In the genomic region with DNA sequence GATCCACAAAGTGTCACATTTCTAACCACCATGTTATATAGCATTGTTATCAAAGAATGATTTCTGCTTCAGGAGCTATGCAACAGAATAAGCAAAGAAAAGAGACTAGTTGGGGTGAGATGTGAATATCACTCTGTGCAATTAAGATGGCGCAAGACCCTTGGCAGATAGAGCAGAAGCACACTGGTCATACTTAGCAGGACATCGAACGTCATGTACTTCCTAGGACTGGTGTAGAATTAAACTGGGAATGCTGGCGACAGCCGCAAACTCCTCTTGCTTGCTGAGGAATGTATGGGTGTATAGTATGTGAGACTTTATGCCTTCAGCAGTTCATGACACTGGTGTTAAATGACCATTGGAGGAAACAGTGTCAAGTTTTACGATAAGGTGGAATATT, we compare ENCODE assay signal across 2 cellular contexts.
TF ChIP-seq lines count a peak whose summit lies in the region.

No MANE protein-coding gene starts in this region.

TF ChIP-seq in IMR-90, 13 proteins besides CTCF, POLR2A, EP300 and RAD21:
- no peak for TF ChIP-seq NFE2L2 (IDR thresholded peaks at IDR 0.05; ENCODE audit: low read depth, low read length)

TF ChIP-seq in H1, 55 proteins besides CTCF, POLR2A, EP300 and RAD21:
- no peak for TF ChIP-seq TCF12 (IDR thresholded peaks at IDR 0.05; ENCODE audit: low read depth, low read length)
- TF ChIP-seq, protein P1, sequence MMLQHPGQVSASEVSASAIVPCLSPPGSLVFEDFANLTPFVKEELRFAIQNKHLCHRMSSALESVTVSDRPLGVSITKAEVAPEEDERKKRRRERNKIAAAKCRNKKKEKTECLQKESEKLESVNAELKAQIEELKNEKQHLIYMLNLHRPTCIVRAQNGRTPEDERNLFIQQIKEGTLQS (IDR thresholded peaks at IDR 0.05; ENCODE audit: insufficient read depth, low read depth, low read length), result no peak
- no peak for TF ChIP-seq CTBP2 (IDR thresholded peaks at IDR 0.05; ENCODE audit: borderline replicate concordance, insufficient read depth, insufficient read length, low read length)
- no peak for TF ChIP-seq FOSL1 (IDR thresholded peaks at IDR 0.05; ENCODE audit: insufficient read depth, low read depth, low read length)
